In genomic region chr10:27099916-27100799, GRCh38 we compare ENCODE assay signal across 1 cellular context.
TF ChIP-seq lines count a peak whose summit lies in the region.

Gene ANKRD26 (minus strand): TSS chr10:27100494. CDS start chr10:27100326, 168 bp downstream.

TF ChIP-seq in HEK293, 187 proteins besides CTCF, POLR2A, EP300 and RAD21 (continued from another document and continues in another):
- TF ChIP-seq, protein P1, sequence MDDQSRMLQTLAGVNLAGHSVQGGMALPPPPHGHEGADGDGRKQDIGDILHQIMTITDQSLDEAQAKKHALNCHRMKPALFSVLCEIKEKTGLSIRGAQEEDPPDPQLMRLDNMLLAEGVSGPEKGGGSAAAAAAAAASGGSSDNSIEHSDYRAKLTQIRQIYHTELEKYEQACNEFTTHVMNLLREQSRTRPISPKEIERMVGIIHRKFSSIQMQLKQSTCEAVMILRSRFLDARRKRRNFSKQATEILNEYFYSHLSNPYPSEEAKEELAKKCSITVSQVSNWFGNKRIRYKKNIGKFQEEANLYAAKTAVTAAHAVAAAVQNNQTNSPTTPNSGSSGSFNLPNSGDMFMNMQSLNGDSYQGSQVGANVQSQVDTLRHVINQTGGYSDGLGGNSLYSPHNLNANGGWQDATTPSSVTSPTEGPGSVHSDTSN (CRISPR knock-in tag; IDR thresholded peaks at IDR 0.05): 0 out of 2 replicates have a peak, but pooled peaks have one; percentile 24
- TF ChIP-seq ZNF776 (tag by site-specific recombination; IDR thresholded peaks at IDR 0.05; ENCODE audit: borderline replicate concordance) (no peak), ZBTB17 (tag by site-specific recombination; IDR thresholded peaks at IDR 0.05) (peak; percentile 79), ZNF626 (tag by site-specific recombination; IDR thresholded peaks at IDR 0.05) (no peak), ZNF394 (tag by site-specific recombination; IDR thresholded peaks at IDR 0.05; ENCODE audit: borderline replicate concordance) (peak; percentile 57; the same call in 1 of the 2 replicates), ZNF48 (tag by site-specific recombination; IDR thresholded peaks at IDR 0.05) (no peak), PATZ1 (tag by site-specific recombination; IDR thresholded peaks at IDR 0.05) (peak; percentile 87), ZNF423 (tag by site-specific recombination; IDR thresholded peaks at IDR 0.05) (peak; percentile 72), ZBTB1 (tag by site-specific recombination; IDR thresholded peaks at IDR 0.05) (no peak), ZNF555 (tag by site-specific recombination; conservative IDR thresholded peaks at IDR 0.05) (no peak), ZNF791 (tag by site-specific recombination; IDR thresholded peaks at IDR 0.05) (no peak), REST (tag by site-specific recombination; IDR thresholded peaks at IDR 0.05) (no peak), ZBTB7A (tag by site-specific recombination; IDR thresholded peaks at IDR 0.05; ENCODE audit: low read depth) (no peak), MEIS1 (CRISPR knock-in tag; IDR thresholded peaks at IDR 0.05; ENCODE audit: borderline replicate concordance) (no peak), ZNF514 (tag by site-specific recombination; IDR thresholded peaks at IDR 0.05) (no peak), KLF9 (tag by site-specific recombination; IDR thresholded peaks at IDR 0.05; ENCODE audit: low read depth) (0 out of 2 replicates have a peak, but pooled peaks have one; percentile 16), WT1 (tag by site-specific recombination; IDR thresholded peaks at IDR 0.05) (no peak), SP3 (tag by site-specific recombination; IDR thresholded peaks at IDR 0.05) (peak; percentile 24), GLIS1 (tag by site-specific recombination; IDR thresholded peaks at IDR 0.05) (peak; percentile 74), KLF7 (tag by site-specific recombination; IDR thresholded peaks at IDR 0.05; ENCODE audit: borderline replicate concordance) (no peak), GFI1B (tag by site-specific recombination; IDR thresholded peaks at IDR 0.05) (peak; percentile 44; the same call in 1 of the 2 replicates), GLI4 (tag by site-specific recombination; IDR thresholded peaks at IDR 0.05) (no peak), ZNF660 (tag by site-specific recombination; IDR thresholded peaks at IDR 0.05) (no peak; the same call in 1 of the 2 replicates), EGR2 (tag by site-specific recombination; IDR thresholded peaks at IDR 0.05; ENCODE audit: low read depth) (peak; percentile 96), ZNF571 (tag by site-specific recombination; IDR thresholded peaks at IDR 0.05) (no peak), ZIC2 (tag by site-specific recombination; IDR thresholded peaks at IDR 0.05) (0 out of 2 replicates have a peak, but pooled peaks have one; percentile 6), ZNF366 (tag by site-specific recombination; conservative IDR thresholded peaks at IDR 0.05) (no peak), ZNF335 (tag by site-specific recombination; conservative IDR thresholded peaks at IDR 0.05) (peak; percentile 92), KLF1 (tag by site-specific recombination; IDR thresholded peaks at IDR 0.05) (peak; percentile 14; the same call in 1 of the 2 replicates), ZSCAN23 (tag by site-specific recombination; IDR thresholded peaks at IDR 0.05) (no peak), ZNF549 (tag by site-specific recombination; IDR thresholded peaks at IDR 0.05) (no peak)
- TF ChIP-seq, protein P2, sequence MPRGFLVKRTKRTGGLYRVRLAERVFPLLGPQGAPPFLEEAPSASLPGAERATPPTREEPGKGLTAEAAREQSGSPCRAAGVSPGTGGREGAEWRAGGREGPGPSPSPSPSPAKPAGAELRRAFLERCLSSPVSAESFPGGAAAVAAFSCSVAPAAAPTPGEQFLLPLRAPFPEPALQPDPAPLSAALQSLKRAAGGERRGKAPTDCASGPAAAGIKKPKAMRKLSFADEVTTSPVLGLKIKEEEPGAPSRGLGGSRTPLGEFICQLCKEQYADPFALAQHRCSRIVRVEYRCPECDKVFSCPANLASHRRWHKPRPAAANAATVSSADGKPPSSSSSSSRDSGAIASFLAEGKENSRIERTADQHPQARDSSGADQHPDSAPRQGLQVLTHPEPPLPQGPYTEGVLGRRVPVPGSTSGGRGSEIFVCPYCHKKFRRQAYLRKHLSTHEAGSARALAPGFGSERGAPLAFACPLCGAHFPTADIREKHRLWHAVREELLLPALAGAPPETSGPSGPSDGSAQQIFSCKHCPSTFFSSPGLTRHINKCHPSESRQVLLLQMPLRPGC (tag by site-specific recombination; IDR thresholded peaks at IDR 0.05): no peak
- TF ChIP-seq, protein P3, sequence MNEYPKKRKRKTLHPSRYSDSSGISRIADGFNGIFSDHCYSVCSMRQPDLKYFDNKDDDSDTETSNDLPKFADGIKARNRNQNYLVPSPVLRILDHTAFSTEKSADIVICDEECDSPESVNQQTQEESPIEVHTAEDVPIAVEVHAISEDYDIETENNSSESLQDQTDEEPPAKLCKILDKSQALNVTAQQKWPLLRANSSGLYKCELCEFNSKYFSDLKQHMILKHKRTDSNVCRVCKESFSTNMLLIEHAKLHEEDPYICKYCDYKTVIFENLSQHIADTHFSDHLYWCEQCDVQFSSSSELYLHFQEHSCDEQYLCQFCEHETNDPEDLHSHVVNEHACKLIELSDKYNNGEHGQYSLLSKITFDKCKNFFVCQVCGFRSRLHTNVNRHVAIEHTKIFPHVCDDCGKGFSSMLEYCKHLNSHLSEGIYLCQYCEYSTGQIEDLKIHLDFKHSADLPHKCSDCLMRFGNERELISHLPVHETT (tag by site-specific recombination; IDR thresholded peaks at IDR 0.05): no peak
- TF ChIP-seq, protein P4, sequence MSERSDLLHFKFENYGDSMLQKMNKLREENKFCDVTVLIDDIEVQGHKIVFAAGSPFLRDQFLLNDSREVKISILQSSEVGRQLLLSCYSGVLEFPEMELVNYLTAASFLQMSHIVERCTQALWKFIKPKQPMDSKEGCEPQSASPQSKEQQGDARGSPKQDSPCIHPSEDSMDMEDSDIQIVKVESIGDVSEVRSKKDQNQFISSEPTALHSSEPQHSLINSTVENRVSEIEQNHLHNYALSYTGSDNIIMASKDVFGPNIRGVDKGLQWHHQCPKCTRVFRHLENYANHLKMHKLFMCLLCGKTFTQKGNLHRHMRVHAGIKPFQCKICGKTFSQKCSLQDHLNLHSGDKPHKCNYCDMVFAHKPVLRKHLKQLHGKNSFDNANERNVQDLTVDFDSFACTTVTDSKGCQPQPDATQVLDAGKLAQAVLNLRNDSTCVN (tag by site-specific recombination; optimal IDR thresholded peaks at IDR 0.05): peak; percentile 86
- TF ChIP-seq, protein P5, sequence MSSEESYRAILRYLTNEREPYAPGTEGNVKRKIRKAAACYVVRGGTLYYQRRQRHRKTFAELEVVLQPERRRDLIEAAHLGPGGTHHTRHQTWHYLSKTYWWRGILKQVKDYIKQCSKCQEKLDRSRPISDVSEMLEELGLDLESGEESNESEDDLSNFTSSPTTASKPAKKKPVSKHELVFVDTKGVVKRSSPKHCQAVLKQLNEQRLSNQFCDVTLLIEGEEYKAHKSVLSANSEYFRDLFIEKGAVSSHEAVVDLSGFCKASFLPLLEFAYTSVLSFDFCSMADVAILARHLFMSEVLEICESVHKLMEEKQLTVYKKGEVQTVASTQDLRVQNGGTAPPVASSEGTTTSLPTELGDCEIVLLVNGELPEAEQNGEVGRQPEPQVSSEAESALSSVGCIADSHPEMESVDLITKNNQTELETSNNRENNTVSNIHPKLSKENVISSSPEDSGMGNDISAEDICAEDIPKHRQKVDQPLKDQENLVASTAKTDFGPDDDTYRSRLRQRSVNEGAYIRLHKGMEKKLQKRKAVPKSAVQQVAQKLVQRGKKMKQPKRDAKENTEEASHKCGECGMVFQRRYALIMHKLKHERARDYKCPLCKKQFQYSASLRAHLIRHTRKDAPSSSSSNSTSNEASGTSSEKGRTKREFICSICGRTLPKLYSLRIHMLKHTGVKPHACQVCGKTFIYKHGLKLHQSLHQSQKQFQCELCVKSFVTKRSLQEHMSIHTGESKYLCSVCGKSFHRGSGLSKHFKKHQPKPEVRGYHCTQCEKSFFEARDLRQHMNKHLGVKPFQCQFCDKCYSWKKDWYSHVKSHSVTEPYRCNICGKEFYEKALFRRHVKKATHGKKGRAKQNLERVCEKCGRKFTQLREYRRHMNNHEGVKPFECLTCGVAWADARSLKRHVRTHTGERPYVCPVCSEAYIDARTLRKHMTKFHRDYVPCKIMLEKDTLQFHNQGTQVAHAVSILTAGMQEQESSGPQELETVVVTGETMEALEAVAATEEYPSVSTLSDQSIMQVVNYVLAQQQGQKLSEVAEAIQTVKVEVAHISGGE (tag by site-specific recombination; conservative IDR thresholded peaks at IDR 0.05; ENCODE audit: low read depth): peak; percentile 52; the same call in 1 of the 2 replicates
- TF ChIP-seq, protein P6, sequence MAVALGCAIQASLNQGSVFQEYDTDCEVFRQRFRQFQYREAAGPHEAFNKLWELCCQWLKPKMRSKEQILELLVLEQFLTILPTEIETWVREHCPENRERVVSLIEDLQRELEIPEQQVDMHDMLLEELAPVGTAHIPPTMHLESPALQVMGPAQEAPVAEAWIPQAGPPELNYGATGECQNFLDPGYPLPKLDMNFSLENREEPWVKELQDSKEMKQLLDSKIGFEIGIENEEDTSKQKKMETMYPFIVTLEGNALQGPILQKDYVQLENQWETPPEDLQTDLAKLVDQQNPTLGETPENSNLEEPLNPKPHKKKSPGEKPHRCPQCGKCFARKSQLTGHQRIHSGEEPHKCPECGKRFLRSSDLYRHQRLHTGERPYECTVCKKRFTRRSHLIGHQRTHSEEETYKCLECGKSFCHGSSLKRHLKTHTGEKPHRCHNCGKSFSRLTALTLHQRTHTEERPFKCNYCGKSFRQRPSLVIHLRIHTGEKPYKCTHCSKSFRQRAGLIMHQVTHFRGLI (tag by site-specific recombination; IDR thresholded peaks at IDR 0.05): peak; percentile 99
- TF ChIP-seq, protein P7, sequence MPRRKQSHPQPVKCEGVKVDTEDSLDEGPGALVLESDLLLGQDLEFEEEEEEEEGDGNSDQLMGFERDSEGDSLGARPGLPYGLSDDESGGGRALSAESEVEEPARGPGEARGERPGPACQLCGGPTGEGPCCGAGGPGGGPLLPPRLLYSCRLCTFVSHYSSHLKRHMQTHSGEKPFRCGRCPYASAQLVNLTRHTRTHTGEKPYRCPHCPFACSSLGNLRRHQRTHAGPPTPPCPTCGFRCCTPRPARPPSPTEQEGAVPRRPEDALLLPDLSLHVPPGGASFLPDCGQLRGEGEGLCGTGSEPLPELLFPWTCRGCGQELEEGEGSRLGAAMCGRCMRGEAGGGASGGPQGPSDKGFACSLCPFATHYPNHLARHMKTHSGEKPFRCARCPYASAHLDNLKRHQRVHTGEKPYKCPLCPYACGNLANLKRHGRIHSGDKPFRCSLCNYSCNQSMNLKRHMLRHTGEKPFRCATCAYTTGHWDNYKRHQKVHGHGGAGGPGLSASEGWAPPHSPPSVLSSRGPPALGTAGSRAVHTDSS (tag by site-specific recombination; IDR thresholded peaks at IDR 0.05): no peak
